Comparison of ENCODE assay signal across 8 cellular contexts in the genomic region with DNA sequence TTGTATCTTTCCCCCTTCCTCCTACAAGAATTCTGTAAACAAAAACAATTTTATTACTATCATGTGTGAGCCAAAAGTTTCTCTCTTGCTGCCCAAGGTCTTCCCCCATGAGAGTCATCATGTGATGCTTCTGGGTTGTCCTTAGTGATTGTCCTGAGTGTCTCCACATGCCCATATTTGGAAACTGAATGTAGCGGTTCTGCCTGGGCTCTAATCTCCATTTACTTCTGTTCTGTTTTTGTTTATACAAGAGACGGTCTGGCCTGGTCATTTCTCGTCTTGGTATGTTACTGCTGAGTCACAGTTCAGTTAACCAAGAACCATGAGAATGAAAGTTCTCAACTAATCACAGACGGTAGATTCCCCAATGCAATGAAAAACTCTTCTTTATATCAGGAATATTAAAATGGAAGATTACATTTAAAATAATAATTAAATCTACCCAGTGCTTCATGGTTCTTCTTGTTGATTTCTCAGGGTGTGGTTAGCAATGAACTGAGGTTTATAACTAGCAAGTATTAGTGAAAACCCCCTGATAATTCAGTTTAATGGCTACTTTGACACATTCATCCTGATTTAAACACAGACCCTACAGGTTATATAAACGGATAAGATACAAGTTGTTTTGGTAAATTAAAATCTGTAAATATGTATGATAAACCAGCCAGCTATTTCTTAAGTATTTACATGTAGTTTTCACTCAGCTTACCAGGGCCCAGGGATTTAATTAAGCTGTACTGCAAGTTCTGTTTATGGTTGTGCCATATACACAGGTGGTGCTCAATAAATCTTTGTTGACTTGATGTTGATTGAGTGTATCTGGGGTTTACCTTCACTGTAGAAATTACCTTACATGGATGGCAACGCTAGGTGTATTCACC.
A peak's percentile ranks its signal among the peaks of the same experiment; 100 is the strongest.
DNase-seq lines count a peak whose midpoint lies in the region; ATAC-seq and TF ChIP-seq lines count a peak whose summit lies in the region.

No MANE protein-coding gene starts in this region.

- peaks cover 0 to 28% (median 15%) of the 10 kb centered on the region in 12 donors for H3K4me1 ChIP-seq in heart left ventricle
- peaks cover 17% of the 10 kb centered on the region for H3K4me1 ChIP-seq in testis
- H3K4me1 ChIP-seq in Caco-2, result no peaks in the 10 kb centered on the region

- intact Hi-C loops in heart left ventricle (cut with DNase I), result no loop called here
- intact Hi-C loops in testis (cut with DNase I; ENCODE audit: low total_unique reads), result no loop called here
- intact Hi-C loops in Caco-2 (cut with micrococcal nuclease; ENCODE audit: unreplicated experiment), result no loop called here

- no peaks in the 10 kb centered on the region for H3K27me3 ChIP-seq in heart left ventricle
- no peaks in the 10 kb centered on the region for H3K27me3 ChIP-seq in testis
- no peaks in the 10 kb centered on the region; the same call in 1 of the 2 replicates for H3K27me3 ChIP-seq in Caco-2 (replicated peaks; ENCODE audit: control insufficient read depth, insufficient read depth, low read length)

- no peaks in the 10 kb centered on the region for H3K36me3 Mint-ChIP-seq in Caco-2 (ENCODE audit: insufficient read depth, unreplicated experiment)

- H3K4me3 ChIP-seq in heart left ventricle, result no peak overlapping the region
- H3K4me3 ChIP-seq in testis, result no peak overlapping the region
- H3K4me3 ChIP-seq in Caco-2 (ENCODE audit: low read depth, low read length), result no peak overlapping the region

- no peaks in the 10 kb centered on the region for H3K9me3 ChIP-seq in heart left ventricle
- no peaks in the 10 kb centered on the region for H3K9me3 ChIP-seq in testis
- H3K9me3 ChIP-seq in Caco-2, result no peaks in the 10 kb centered on the region

- H3K36me3 ChIP-seq in heart left ventricle, result no peaks in the 10 kb centered on the region
- no peaks in the 10 kb centered on the region for H3K36me3 ChIP-seq in testis (ENCODE audit: low read depth, missing control alignments)
- H3K36me3 ChIP-seq in Caco-2 (ENCODE audit: control insufficient read depth, insufficient read depth, low read length), result no peaks in the 10 kb centered on the region

- TF ChIP-seq POLR2A in heart left ventricle (IDR thresholded peaks at IDR 0.05) (no peak), testis (IDR thresholded peaks at IDR 0.05) (no peak)

- 70 to 73% (median 71%) methylated on average over 6 of the region's 6 CpGs for WGBS in heart left ventricle, 4 donors
- 56 to 57% methylated on average over 6 of the region's 6 CpGs for WGBS in testis, 2 donors

- H3K4me1 Mint-ChIP-seq in Caco-2 (ENCODE audit: low read depth, unreplicated experiment), result no peaks in the 10 kb centered on the region

- H3K27ac Mint-ChIP-seq in Caco-2 (ENCODE audit: unreplicated experiment), result no peak overlapping the region

- TF ChIP-seq CTCF in heart left ventricle (IDR thresholded peaks at IDR 0.05) (no peak), testis (IDR thresholded peaks at IDR 0.05) (no peak), Caco-2 (IDR thresholded peaks at IDR 0.05; ENCODE audit: insufficient read depth in 1 of 2, low read depth in 1 of 2, low read length in 1 of 2, severe bottlenecking in 1 of 2, unreplicated experiment in 1 of 2) (no peak)

- H3K9me3 Mint-ChIP-seq in Caco-2 (ENCODE audit: unreplicated experiment), result no peaks in the 10 kb centered on the region

- CTCF ChIA-PET in Caco-2 (lab: Charles Lee), result no interaction called here

- H3K27me3 Mint-ChIP-seq in Caco-2 (ENCODE audit: insufficient read depth, unreplicated experiment), result no peaks in the 10 kb centered on the region

- POLR2A ChIA-PET in Caco-2 (lab: Charles Lee), result no interaction called here

- H3K27ac ChIP-seq in heart left ventricle, result peak overlapping the region in 9 of 12 donors; percentile 2 to 80 (median 64)
- H3K27ac ChIP-seq in testis, result peak overlapping the region; percentile 57 to 78

- DNase-seq in EL (peak; percentile 95), OCI-M1 (lab: John Stamatoyannopoulos, UW) (peak; percentile 94), heart left ventricle (peak in 4 of 5 donors; percentile 27 to 59 (median 39)), testis (peak; percentile 76), DMS114 treated with DMSO at 0.1 percent for 48 hours (lab: John Stamatoyannopoulos, UW; ENCODE audit: unreplicated experiment) (no peak), NCI-H1105 treated with DMSO at 0.1 percent for 48 hours (lab: John Stamatoyannopoulos, UW) (no peak), Caco-2 (no peak)

- ATAC-seq in HG02588 (IDR thresholded peaks at IDR 0.05; ENCODE audit: unreplicated experiment) (peak; percentile 45), heart left ventricle (peak; percentile 61 to 96 (median 90))

- no TSS peak for BruUV-seq in Caco-2 (replicated peaks; lab: Mats Ljungman, UMichigan)

- H3K4me3 Mint-ChIP-seq in Caco-2 (ENCODE audit: unreplicated experiment), result no peak overlapping the region

Comparison
In these comparisons a context has a peak if more than half of its experiments do, and no peak if none do; other contexts are left out.
1. DNase-seq: peak in EL (single experiment), OCI-M1 (single experiment), heart left ventricle (4 of 5) and testis (single experiment); none in DMS114 treated with DMSO at 0.1 percent for 48 hours (single experiment), NCI-H1105 treated with DMSO at 0.1 percent for 48 hours (single experiment) and Caco-2 (0 of 2).